ENCODE assay signal across 8 cellular contexts in genomic region chrX:2928583-2929434, GRCh38. TPM values are rescaled to one million over a fixed set of nuclear protein-coding genes. Genes with fewer than 3 reads are reported as not detected.
DNase-seq lines count a peak whose midpoint lies in the region; ATAC-seq, FAIRE-seq and TF ChIP-seq lines count a peak whose summit lies in the region.

ARSD (minus strand) TSS chrX:2929339; CDS start chrX:2929275, 64 bp downstream.

- H3K27ac Mint-ChIP-seq in activated CD8-positive, alpha-beta memory T cell treated with anti-CD3 and anti-CD28 coated beads, Interleukin-2, amount 10 ng/mL, durations not matched to agents 7 days and 5 days = peak within 1 kb of the TSS; percentile 81

- FAIRE-seq in H54 (lab: Jason Lieb, UNC) = no peak

- peak within 1 kb of the TSS; percentile 45 for H3K4me3 ChIP-seq in mesendoderm (ENCODE audit: low read length)

- no peaks in the 10 kb centered on the region for H3K4me1 Mint-ChIP-seq in activated CD8-positive, alpha-beta memory T cell treated with anti-CD3 and anti-CD28 coated beads, Interleukin-2, amount 10 ng/mL, durations not matched to agents 7 days and 5 days

- peak within 1 kb of the TSS; percentile 39 for H2BK120ac ChIP-seq in mesendoderm (ENCODE audit: low read depth, low read length)

- peak within 1 kb of the TSS; percentile 89 for H3K56ac ChIP-seq in mesendoderm (ENCODE audit: low read length)

- no peak within 1 kb of the TSS for H3K4me2 ChIP-seq in mesendoderm (ENCODE audit: low read length)

- no peak within 1 kb of the TSS for H3K23ac ChIP-seq in mesendoderm (ENCODE audit: low read length)

- H3K9me3 Mint-ChIP-seq in activated CD8-positive, alpha-beta memory T cell treated with anti-CD3 and anti-CD28 coated beads, Interleukin-2, amount 10 ng/mL, durations not matched to agents 7 days and 5 days (ENCODE audit: low read depth) = no peaks in the 10 kb centered on the region

- peak within 1 kb of the TSS; percentile 63 for H2BK5ac ChIP-seq in mesendoderm (ENCODE audit: low read length)

- in situ Hi-C loops in endometrial microvascular endothelial cells (cut with HindIII; ENCODE audit: inconsistent ontology term, low pct_unique_long_range_greater_than_20kb, low sequenced_read_pairs) = no loop called here

- H3K4me1 ChIP-seq in mesendoderm (ENCODE audit: control insufficient read depth, low read depth, low read length) = no peaks in the 10 kb centered on the region

- CTCF ChIA-PET in activated CD8-positive, alpha-beta memory T cell treated with anti-CD3 and anti-CD28 coated beads, Interleukin-2, amount 10 ng/mL, durations not matched to agents 7 days and 5 days (lab: Charles Lee) = no interaction called here

- H2BK15ac ChIP-seq in mesendoderm (replicated peaks; ENCODE audit: low read depth) = no peak within 1 kb of the TSS

- peak within 1 kb of the TSS; percentile 98 for H3K27ac ChIP-seq in mesendoderm (ENCODE audit: low read depth, low read length)

- H3K27me3 Mint-ChIP-seq in activated CD8-positive, alpha-beta memory T cell treated with anti-CD3 and anti-CD28 coated beads, Interleukin-2, amount 10 ng/mL, durations not matched to agents 7 days and 5 days = peaks cover 4% of the 10 kb centered on the region

- TF ChIP-seq POLR2A in H54 (IDR thresholded peaks at IDR 0.05; ENCODE audit: low read depth, low read length) = peak; percentile 70

- peak within 1 kb of the TSS; percentile 96 for H3K18ac ChIP-seq in mesendoderm (ENCODE audit: low read length)

- no CpG with 5 or more reads among the region's 84 CpGs for WGBS in mesendoderm (ENCODE audit: extremely low coverage, insufficient coverage, low lambda C conversion rate)

- no peaks in the 10 kb centered on the region for H3K79me2 ChIP-seq in mesendoderm (ENCODE audit: control insufficient read depth, insufficient read depth, low read length)

- H3K4ac ChIP-seq in mesendoderm (ENCODE audit: low read depth, low read length) = peak within 1 kb of the TSS; percentile 90

- DNase-seq in GM04504 (ENCODE audit: low read depth) (peak; percentile 85), H54 (ENCODE audit: insufficient read length, low spot score) (peak; percentile 49), MV-4-11 (lab: John Stamatoyannopoulos, UW) (peak; percentile 69), mesendoderm (peak; percentile 94), RPMI8226 (no peak)
- DNase-seq in activated CD8-positive, alpha-beta memory T cell treated with anti-CD3 and anti-CD28 coated beads, Interleukin-2, amount 10 ng/mL, durations not matched to agents 7 days and 5 days = peak; percentile 80
- DNase-seq in stimulated activated CD8-positive, alpha-beta memory T cell treated with anti-CD3 and anti-CD28 coated beads, Interleukin-4, amount 100 ng/mL, for 24 hours (ENCODE audit: low read depth) = peak; percentile 49

- H3K36me3 Mint-ChIP-seq in activated CD8-positive, alpha-beta memory T cell treated with anti-CD3 and anti-CD28 coated beads, Interleukin-2, amount 10 ng/mL, durations not matched to agents 7 days and 5 days = no peaks in the 10 kb centered on the region

- peak within 1 kb of the TSS; percentile 76 for H3K4me3 Mint-ChIP-seq in activated CD8-positive, alpha-beta memory T cell treated with anti-CD3 and anti-CD28 coated beads, Interleukin-2, amount 10 ng/mL, durations not matched to agents 7 days and 5 days

- H4K8ac ChIP-seq in mesendoderm (ENCODE audit: low read depth, low read length) = peak within 1 kb of the TSS; percentile 84

- no peaks in the 10 kb centered on the region for H3K27me3 ChIP-seq in mesendoderm (ENCODE audit: insufficient read depth, low read length, poor library complexity)

- H2AK5ac ChIP-seq in mesendoderm (ENCODE audit: low read length) = no peak within 1 kb of the TSS

- no peaks in the 10 kb centered on the region for H3K79me1 ChIP-seq in mesendoderm (ENCODE audit: low read length)

- H4K5ac ChIP-seq in mesendoderm (ENCODE audit: low read length) = no peak within 1 kb of the TSS

- ATAC-seq in activated CD8-positive, alpha-beta memory T cell treated with anti-CD3 and anti-CD28 coated beads, Interleukin-2, amount 10 ng/mL, durations not matched to agents 7 days and 5 days = peak; percentile 95

- peak within 1 kb of the TSS; percentile 90 for H3K9ac ChIP-seq in mesendoderm (ENCODE audit: low read length)

- no peaks in the 10 kb centered on the region for H3K36me3 ChIP-seq in mesendoderm (ENCODE audit: control insufficient read depth, insufficient read depth, low read length)

RNA-seq across cellular contexts. Expression of gene ARSD, which starts in this region (rescaled TPM):
- total RNA-seq in activated CD8-positive, alpha-beta memory T cell treated with anti-CD3 and anti-CD28 coated beads, Interleukin-2, amount 10 ng/mL, durations not matched to agents 7 days and 5 days = 1 to 10 TPM; 1.3 to 2.1 TPM
- total RNA-seq in endometrial microvascular endothelial cells (ENCODE audit: inconsistent ontology term) = 37.9 TPM
- polyA plus RNA-seq in mesendoderm (2013, experiment 1 of 2) = 1.4 TPM
- polyA plus RNA-seq in mesendoderm (2013, experiment 2 of 2) = 1.3 TPM

Comparison
In these comparisons a context has a peak if more than half of its experiments do, and no peak if none do; other contexts are left out.
1. RNA of gene ARSD (total RNA-seq): 37.9 TPM in endometrial microvascular endothelial cells (single experiment); 1.3 to 2.1 TPM in activated CD8-positive, alpha-beta memory T cell treated with anti-CD3 and anti-CD28 coated beads, Interleukin-2, amount 10 ng/mL, durations not matched to agents 7 days and 5 days; every median in the first group is over 10 times any median in the second.